8 cellular contexts compared by ENCODE assay signal in the genomic region with DNA sequence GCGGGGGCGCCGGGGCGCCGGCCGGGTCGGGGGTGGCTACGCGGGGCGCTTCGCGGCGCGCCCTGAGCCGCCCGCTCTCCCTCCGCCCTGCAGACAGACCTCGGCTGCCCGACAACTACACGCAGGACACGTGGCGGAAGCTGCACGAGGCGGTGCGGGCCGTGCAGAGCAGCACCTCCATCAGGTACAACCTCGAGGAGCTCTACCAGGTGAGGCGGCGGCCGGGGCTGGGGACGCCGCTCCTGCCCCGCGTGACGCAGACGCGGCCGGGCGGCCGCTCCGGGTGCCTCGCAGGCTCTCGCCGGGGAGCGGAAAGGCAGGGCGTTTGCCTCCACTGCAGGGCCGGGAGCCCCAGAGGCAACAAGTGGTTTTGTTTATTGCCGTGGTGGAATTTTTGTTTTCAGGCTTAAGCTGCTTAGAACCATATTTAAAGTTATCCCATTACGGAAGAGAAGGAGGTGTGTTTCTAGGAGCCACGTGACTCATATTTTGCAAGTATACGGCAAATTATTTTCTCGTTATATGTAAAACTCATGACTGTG.
DNase-seq lines count a peak whose midpoint lies in the region; ATAC-seq lines count a peak whose summit lies in the region.

No MANE protein-coding gene starts in this region.

- no peaks in the 10 kb centered on the region for H3K27me3 Mint-ChIP-seq in memory B cell

- ATAC-seq in HG02885 (IDR thresholded peaks at IDR 0.05; ENCODE audit: poor library complexity, unreplicated experiment): peak; percentile 36
- peak; percentile 64 for ATAC-seq in memory B cell (ENCODE audit: low read depth)

- H3K9me3 Mint-ChIP-seq in memory B cell: no peaks in the 10 kb centered on the region

- peak; percentile 49 for DNase-seq in NK-92 treated with Interleukin-12 subunit alpha and Interleukin-12 subunit beta, amount 100 ng/mL, for 24 hours (lab: John Stamatoyannopoulos, UW)
- DNase-seq in NK-92 (lab: John Stamatoyannopoulos, UW; ENCODE audit: unreplicated experiment): no peak
- DNase-seq in NCI-H2171 (lab: John Stamatoyannopoulos, UW): peak; percentile 39
- DNase-seq in activated CD4-positive, alpha-beta T cell treated with anti-CD3 and anti-CD28 coated beads, Interleukin-2, amount 50 U/mL, for 24 hours (ENCODE audit: low read depth in 1 of 2, low spot score in 1 of 2): peak; percentile 54 to 56
- peak; percentile 74 for DNase-seq in ecto neural progenitor cell (ENCODE audit: low spot score)
- DNase-seq in memory B cell (ENCODE audit: low spot score in 2 of 2): peak; percentile 64 to 72
- peak; percentile 57 for DNase-seq in stimulated activated CD8-positive, alpha-beta memory T cell treated with anti-CD3 and anti-CD28 coated beads, Interleukin-12 subunit alpha, Interleukin-12 subunit beta, amount 100 ng/mL, for 4 hours (ENCODE audit: low read depth)

- H3K4me1 Mint-ChIP-seq in memory B cell: peaks cover 36% of the 10 kb centered on the region

- peak overlapping the region; percentile 79 for H3K27ac Mint-ChIP-seq in memory B cell

- peaks cover 5% of the 10 kb centered on the region for H3K36me3 Mint-ChIP-seq in memory B cell

- H3K4me3 Mint-ChIP-seq in memory B cell: peak overlapping the region; percentile 79
